7 cellular contexts compared by ENCODE assay signal in the genomic region with DNA sequence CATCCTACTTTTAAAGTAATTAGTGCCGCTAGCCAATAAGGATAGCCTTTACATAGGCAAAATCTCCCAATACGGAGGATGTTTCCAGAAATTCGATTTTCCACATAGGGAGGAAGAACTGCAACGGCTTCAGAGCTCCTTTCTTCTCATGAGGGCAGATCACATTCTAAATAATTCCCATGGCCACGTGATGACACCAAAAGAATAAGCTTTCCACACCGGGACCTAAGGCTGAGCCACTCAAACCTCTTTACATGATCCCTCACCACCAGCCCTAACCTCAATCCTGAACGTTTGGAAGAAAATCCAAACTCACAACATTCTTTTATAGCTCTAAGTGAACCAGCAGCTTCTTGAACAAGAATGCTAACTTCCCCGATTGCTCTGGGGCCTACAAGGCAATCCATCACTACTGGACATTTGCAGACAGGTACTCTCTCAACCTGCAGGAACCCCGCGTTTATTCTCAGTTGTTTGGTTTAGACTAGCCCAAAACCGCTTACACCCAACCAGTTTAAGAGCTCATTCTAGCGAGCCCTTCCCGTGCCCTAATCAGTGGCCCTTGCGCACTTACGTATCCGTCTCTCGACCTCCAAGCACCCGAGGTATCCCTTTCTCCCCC.
DNase-seq lines count a peak whose midpoint lies in the region; ATAC-seq and TF ChIP-seq lines count a peak whose summit lies in the region.

No MANE protein-coding gene starts in this region.

- H3K4me3 ChIP-seq in LNCaP clone FGC (ENCODE audit: low read depth, low read length), result peak overlapping the region; percentile 55
- peak overlapping the region; percentile 99 for H3K4me3 ChIP-seq in adipocyte (ENCODE audit: low read length)
- H3K4me3 ChIP-seq in stomach smooth muscle (ENCODE audit: low read length in 2 of 2), result peak overlapping the region; percentile 84 to 86

- TF ChIP-seq CTCF in LNCaP clone FGC (IDR thresholded peaks at IDR 0.05; ENCODE audit: control insufficient read depth, extremely low read depth, insufficient read depth), result no peak

- H3K9ac ChIP-seq in adipocyte (ENCODE audit: low read length) (peak overlapping the region; percentile 89), stomach smooth muscle (ENCODE audit: low read length in 2 of 2) (peak overlapping the region; percentile 64 to 73)

- peaks cover 18% of the 10 kb centered on the region for H3K4me1 ChIP-seq in adipocyte (ENCODE audit: control insufficient read depth, insufficient read depth, low read length)
- H3K4me1 ChIP-seq in stomach smooth muscle (ENCODE audit: control insufficient read depth, insufficient read depth, low read length), result peaks cover 9% of the 10 kb centered on the region

- H3K27ac ChIP-seq in stomach smooth muscle (ENCODE audit: low read length), result peak overlapping the region; percentile 19

- H3K9me3 ChIP-seq in adipocyte (ENCODE audit: control insufficient read depth, low read length) (no peaks in the 10 kb centered on the region), stomach smooth muscle (ENCODE audit: control insufficient read depth in 2 of 2, low read length in 2 of 2) (no peaks in the 10 kb centered on the region)

- H3K27me3 ChIP-seq in adipocyte (replicated peaks; ENCODE audit: control insufficient read depth, insufficient read depth, low read length) (no peaks in the 10 kb centered on the region), stomach smooth muscle (ENCODE audit: control insufficient read depth in 1 of 2, insufficient read depth in 2 of 2, low read length in 2 of 2) (no peaks in the 10 kb centered on the region)

- no peak for ATAC-seq in HG02798 (IDR thresholded peaks at IDR 0.05; ENCODE audit: poor library complexity, unreplicated experiment)

- DNase-seq in GM03348 (ENCODE audit: low spot score), result peak; percentile 39
- no peak for DNase-seq in LNCaP clone FGC (ENCODE audit: low read depth)
- peak; percentile 49 for DNase-seq in adipocyte (ENCODE audit: low read depth)
- DNase-seq in iris pigment epithelial cell (ENCODE audit: low read depth), result peak; percentile 20
- DNase-seq in NCI-H1048 (lab: John Stamatoyannopoulos, UW), result no peak

- H3K36me3 ChIP-seq in adipocyte (ENCODE audit: control insufficient read depth, insufficient read depth, low read length, severe bottlenecking) (no peaks in the 10 kb centered on the region), stomach smooth muscle (ENCODE audit: control insufficient read depth in 2 of 2, insufficient read depth in 2 of 2, low read length in 2 of 2) (no peaks in the 10 kb centered on the region)

Comparison
In these comparisons a context has a peak if more than half of its experiments do, and no peak if none do; other contexts are left out.
1. DNase-seq: peak in GM03348 (single experiment), adipocyte (single experiment) and iris pigment epithelial cell (single experiment); none in LNCaP clone FGC (single experiment) and NCI-H1048 (single experiment).
2. Peak in every context shown above with its lines, with median percentiles within 50 percentile points of each other: H3K4me3 ChIP-seq.